Comparison of ENCODE assay signal across 20 cellular contexts in the genomic region with DNA sequence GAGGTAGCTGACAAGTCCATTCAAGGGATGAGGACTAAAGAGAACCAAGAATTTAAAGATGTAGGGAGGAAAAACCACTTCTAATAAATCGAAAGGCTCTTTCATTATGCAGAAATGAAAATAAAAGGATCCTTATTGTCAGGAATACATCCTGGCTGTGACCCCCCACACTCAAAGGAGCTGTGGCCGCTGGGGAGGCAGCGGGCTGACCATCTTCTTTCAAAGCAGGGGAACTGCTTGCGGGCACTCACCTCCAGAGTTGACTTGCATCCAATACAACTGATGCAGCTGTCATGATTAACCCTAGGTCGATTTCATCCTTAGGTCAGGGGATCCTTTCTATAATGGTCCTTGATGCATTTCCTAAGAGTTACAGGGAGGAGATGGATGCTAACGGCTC. TPM values are rescaled to one million over a fixed set of nuclear protein-coding genes. Genes with fewer than 3 reads are reported as not detected.
A peak's percentile ranks its signal among the peaks of the same experiment; 100 is the strongest.
DNase-seq lines count a peak whose midpoint lies in the region; ATAC-seq and FAIRE-seq lines count a peak whose summit lies in the region.
"Had no signal": no experiment of that assay in that cellular context is flagged by ENCODE, and none has a peak within 500 bp of the region (broad histone marks: within the 10 kb centered on the region; RNA-seq: fewer than 3 reads in every experiment).

No MANE protein-coding gene starts in this region.

- H3K4me3 Mint-ChIP-seq in activated naive CD4-positive, alpha-beta T cell treated with anti-CD3 and anti-CD28 coated beads, Interleukin-2, amount 10 ng/mL, durations not matched to agents 7 days and 5 days: no peak overlapping the region
- H3K4me3 Mint-ChIP-seq in T-helper 17 cell (no peak overlapping the region), memory B cell (no peak overlapping the region)

- CTCF ChIA-PET in activated naive CD4-positive, alpha-beta T cell treated with anti-CD3 and anti-CD28 coated beads, Interleukin-2, amount 10 ng/mL, durations not matched to agents 7 days and 5 days (lab: Charles Lee): no interaction called here

- peaks cover 70% of the 10 kb centered on the region for H3K36me3 Mint-ChIP-seq in activated naive CD4-positive, alpha-beta T cell treated with anti-CD3 and anti-CD28 coated beads, Interleukin-2, amount 10 ng/mL, durations not matched to agents 7 days and 5 days
- H3K36me3 Mint-ChIP-seq in T-helper 17 cell (ENCODE audit: low read depth) (peaks cover 5% of the 10 kb centered on the region), memory B cell (peaks cover 60% of the 10 kb centered on the region)

- DNase-seq in activated naive CD4-positive, alpha-beta T cell treated with anti-CD3 and anti-CD28 coated beads, Interleukin-2, amount 10 ng/mL, durations not matched to agents 7 days and 5 days: no peak
- DNase-seq in activated naive CD4-positive, alpha-beta T cell treated with anti-CD3 and anti-CD28 coated beads, Interleukin-2, amount 50 U/mL, for 16 hours: no peak
- DNase-seq in T-helper 17 cell (no peak), memory B cell (ENCODE audit: low spot score in 2 of 2) (no peak), substantia nigra (lab: John Stamatoyannopoulos, UW) (no peak), cerebellar nuclear complex (lab: John Stamatoyannopoulos, UW) (no peak), RCC 7860 (ENCODE audit: low spot score) (no peak), left colon (no peak)
- DNase-seq: Calu3, DMS79, HCEC 1CT, KBM-7, NCI-H1048, NCI-H1694, NCI-H345, NCI-H526 treated with DMSO at 0.1 percent for 48 hours, OCI-M1 had no signal

- FAIRE-seq in RCC 7860 (lab: Jason Lieb, UNC): no peak
- FAIRE-seq: GM12878 had no signal

- peaks cover 5% of the 10 kb centered on the region for H3K9me3 ChIP-seq in T-helper 17 cell (ENCODE audit: control insufficient read depth, low read length, poor library complexity, severe bottlenecking)

- H3K27ac Mint-ChIP-seq in activated naive CD4-positive, alpha-beta T cell treated with anti-CD3 and anti-CD28 coated beads, Interleukin-2, amount 10 ng/mL, durations not matched to agents 7 days and 5 days: peak overlapping the region; percentile 45
- H3K27ac Mint-ChIP-seq in T-helper 17 cell: peak overlapping the region; percentile 53
- peak overlapping the region; percentile 81 for H3K27ac Mint-ChIP-seq in memory B cell

- ATAC-seq in T-helper 17 cell (no peak), memory B cell (ENCODE audit: low read depth) (no peak), left colon (no peak)
- ATAC-seq: GM12878 had no signal

- peaks cover 35% of the 10 kb centered on the region for H3K4me1 Mint-ChIP-seq in activated naive CD4-positive, alpha-beta T cell treated with anti-CD3 and anti-CD28 coated beads, Interleukin-2, amount 10 ng/mL, durations not matched to agents 7 days and 5 days
- peaks cover 4% of the 10 kb centered on the region for H3K4me1 Mint-ChIP-seq in T-helper 17 cell
- peaks cover 33% of the 10 kb centered on the region for H3K4me1 Mint-ChIP-seq in memory B cell

- peak overlapping the region; percentile 71 for H3K27ac ChIP-seq in substantia nigra (ENCODE audit: low read depth, low read length, poor library complexity, severe bottlenecking)
- H3K27ac ChIP-seq: C4-2B, HL-60 had no signal

- H3K27me3 Mint-ChIP-seq in activated naive CD4-positive, alpha-beta T cell treated with anti-CD3 and anti-CD28 coated beads, Interleukin-2, amount 10 ng/mL, durations not matched to agents 7 days and 5 days: no peaks in the 10 kb centered on the region
- H3K27me3 Mint-ChIP-seq in T-helper 17 cell (no peaks in the 10 kb centered on the region), memory B cell (no peaks in the 10 kb centered on the region)

- intact Hi-C loops in left colon (cut with DNase I, micrococcal nuclease): no loop called here

- H3K9me3 Mint-ChIP-seq in activated naive CD4-positive, alpha-beta T cell treated with anti-CD3 and anti-CD28 coated beads, Interleukin-2, amount 10 ng/mL, durations not matched to agents 7 days and 5 days: peaks cover 36% of the 10 kb centered on the region
- H3K9me3 Mint-ChIP-seq in memory B cell: peaks cover 15% of the 10 kb centered on the region

RNA-seq across cellular contexts. Expression of a gene that starts 35.3 kb away (rescaled TPM):
- total RNA-seq in T-helper 17 cell (10 to 100 TPM; 24.3 to 26.2 TPM), left colon (10 to 100 TPM; 25.3 to 32.8 TPM)

RNA-seq across cellular contexts. Expression of a gene that starts 52.0 kb away (rescaled TPM):
- 10 to 100 TPM; 29.9 to 34.7 TPM for total RNA-seq in T-helper 17 cell
- total RNA-seq in left colon: 10 to 100 TPM; 12.4 to 20.4 TPM
